Comparison of ENCODE assay signal across 13 cellular contexts in genomic region chr1:223700388-223700918, GRCh38. TPM values are rescaled to one million over a fixed set of nuclear protein-coding genes. Genes with fewer than 3 reads are reported as not detected.
DNase-seq lines count a peak whose midpoint lies in the region; ATAC-seq and TF ChIP-seq lines count a peak whose summit lies in the region.
"Had no signal": no experiment of that assay in that cellular context is flagged by ENCODE, and none has a peak within 500 bp of the region (broad histone marks: within the 10 kb centered on the region; RNA-seq: fewer than 3 reads in every experiment).

No MANE protein-coding gene starts in this region.

- H3K27ac ChIP-seq in adrenal gland, result peak overlapping the region in 4 of 5 donors; percentile 86 to 93 (median 89)
- peak overlapping the region; percentile 78 to 87 for H3K27ac ChIP-seq in left lung
- H3K27ac ChIP-seq in transverse colon, result peak overlapping the region; percentile 62 to 75 (median 68)

- CTCF ChIA-PET in activated CD4-positive, alpha-beta memory T cell treated with anti-CD3 and anti-CD28 coated beads for 36 hours (lab: Charles Lee), result interaction anchor here (0.5 to 5.4 kb wide), 7 partner anchors 8 to 635 kb away, joined by 3 to 189 read pairs (median 3); no protein-coding TSS in a partner anchor
- CTCF ChIA-PET in activated CD4-positive, alpha-beta memory T cell treated with anti-CD3 and anti-CD28 coated beads, Interleukin-2, amount 10 ng/mL, durations not matched to agents 7 days and 5 days (lab: Charles Lee), result interaction anchor here (0.8 to 4.1 kb wide), 6 partner anchors 11 to 406 kb away, joined by 3 to 35 read pairs (median 8); partner anchors contain the start of gene CAPN2

- H3K4me3 ChIP-seq in adrenal gland (no peak overlapping the region), left lung (no peak overlapping the region), transverse colon (no peak overlapping the region)

- WGBS in adrenal gland, 4 donors, result 67 to 77% (median 70%) methylated on average over 5 of the region's 5 CpGs
- WGBS in transverse colon (ENCODE audit: low coverage in 1 of 2), 2 donors, result 62 to 82% methylated on average over 4 to 5 of the region's 5 CpGs

- H3K27ac Mint-ChIP-seq in activated CD4-positive, alpha-beta memory T cell treated with anti-CD3 and anti-CD28 coated beads for 36 hours, result peak overlapping the region; percentile 65
- no peak overlapping the region for H3K27ac Mint-ChIP-seq in activated CD4-positive, alpha-beta memory T cell treated with anti-CD3 and anti-CD28 coated beads, Interleukin-2, amount 10 ng/mL, durations not matched to agents 7 days and 5 days

- DNase-seq in activated CD4-positive, alpha-beta memory T cell treated with anti-CD3 and anti-CD28 coated beads for 36 hours, result no peak
- DNase-seq in activated CD4-positive, alpha-beta memory T cell treated with anti-CD3 and anti-CD28 coated beads, Interleukin-2, amount 10 ng/mL, durations not matched to agents 7 days and 5 days, result no peak
- DNase-seq in adrenal gland (peak in 1 of 7 donors; percentile 10), left lung (no peak), transverse colon (no peak), NOMO-1 (lab: John Stamatoyannopoulos, UW; ENCODE audit: unreplicated experiment in 2 of 2) (no peak), NCI-H2171 treated with DMSO at 0.1 percent for 48 hours (lab: John Stamatoyannopoulos, UW) (no peak)
- DNase-seq: NCI-H1417 had no signal

- no peaks in the 10 kb centered on the region for H3K27me3 ChIP-seq in adrenal gland
- H3K27me3 ChIP-seq in left lung, result no peaks in the 10 kb centered on the region
- H3K27me3 ChIP-seq in transverse colon, result no peaks in the 10 kb centered on the region

- in situ Hi-C loops in transverse colon (cut with MboI; ENCODE audit: low pct_ligation_motif_present in 1 of 4, low pct_unique_long_range_greater_than_20kb in 1 of 4, low sequenced_read_pairs in 3 of 4), result loop anchor here in 1 of 4 donors (10.0 kb wide), 1 partner anchor 54 kb away; no protein-coding TSS in a partner anchor

- no peak for TF ChIP-seq EP300 in transverse colon (IDR thresholded peaks at IDR 0.05; ENCODE audit: low read depth)

- H3K4me1 ChIP-seq in adrenal gland (replicated peaks in 1 of 2) (peaks cover 18 to 27% of the 10 kb centered on the region in 2 donors), left lung (peaks cover 13 to 30% of the 10 kb centered on the region in 2 donors), transverse colon (peaks cover 0 to 14% (median 6%) of the 10 kb centered on the region in 4 donors)

- no peak for TF ChIP-seq CTCF in adrenal gland (IDR thresholded peaks at IDR 0.05)
- no peak for TF ChIP-seq CTCF in left lung (IDR thresholded peaks at IDR 0.05)
- no peak for TF ChIP-seq CTCF in transverse colon (IDR thresholded peaks at IDR 0.05)

- no peaks in the 10 kb centered on the region for H3K9me3 Mint-ChIP-seq in activated CD4-positive, alpha-beta memory T cell treated with anti-CD3 and anti-CD28 coated beads for 36 hours
- H3K9me3 Mint-ChIP-seq in activated CD4-positive, alpha-beta memory T cell treated with anti-CD3 and anti-CD28 coated beads, Interleukin-2, amount 10 ng/mL, durations not matched to agents 7 days and 5 days, result no peaks in the 10 kb centered on the region

- H3K9me3 ChIP-seq in adrenal gland (replicated peaks in 1 of 3) (no peaks in the 10 kb centered on the region), left lung (no peaks in the 10 kb centered on the region), transverse colon (no peaks in the 10 kb centered on the region)

- POLR2A ChIA-PET in activated CD4-positive, alpha-beta memory T cell treated with anti-CD3 and anti-CD28 coated beads for 36 hours (lab: Charles Lee), result interaction anchor here (1.1 kb wide), 1 partner anchor 27 kb away, joined by 5 read pairs; no protein-coding TSS in a partner anchor
- POLR2A ChIA-PET in activated CD4-positive, alpha-beta memory T cell treated with anti-CD3 and anti-CD28 coated beads, Interleukin-2, amount 10 ng/mL, durations not matched to agents 7 days and 5 days (lab: Charles Lee), result interaction anchor here (1.0 to 3.6 kb wide), 5 partner anchors 12 to 49 kb away, joined by 3 to 22 read pairs (median 5); partner anchors contain the start of gene CAPN2

- H3K4me1 Mint-ChIP-seq in activated CD4-positive, alpha-beta memory T cell treated with anti-CD3 and anti-CD28 coated beads for 36 hours (ENCODE audit: low read depth), result peaks cover 35% of the 10 kb centered on the region
- peaks cover 27% of the 10 kb centered on the region for H3K4me1 Mint-ChIP-seq in activated CD4-positive, alpha-beta memory T cell treated with anti-CD3 and anti-CD28 coated beads, Interleukin-2, amount 10 ng/mL, durations not matched to agents 7 days and 5 days

- TF ChIP-seq POLR2A in adrenal gland (IDR thresholded peaks at IDR 0.05), result no peak
- no peak for TF ChIP-seq POLR2A in transverse colon (IDR thresholded peaks at IDR 0.05)

- H3K36me3 ChIP-seq in adrenal gland (replicated peaks in 1 of 2), result no peaks in the 10 kb centered on the region
- H3K36me3 ChIP-seq in left lung, result no peaks in the 10 kb centered on the region
- no peaks in the 10 kb centered on the region for H3K36me3 ChIP-seq in transverse colon

- peaks cover 4% of the 10 kb centered on the region for H3K27me3 Mint-ChIP-seq in activated CD4-positive, alpha-beta memory T cell treated with anti-CD3 and anti-CD28 coated beads for 36 hours
- no peaks in the 10 kb centered on the region for H3K27me3 Mint-ChIP-seq in activated CD4-positive, alpha-beta memory T cell treated with anti-CD3 and anti-CD28 coated beads, Interleukin-2, amount 10 ng/mL, durations not matched to agents 7 days and 5 days

- H3K4me3 Mint-ChIP-seq in activated CD4-positive, alpha-beta memory T cell treated with anti-CD3 and anti-CD28 coated beads for 36 hours, result no peak overlapping the region
- no peak overlapping the region for H3K4me3 Mint-ChIP-seq in activated CD4-positive, alpha-beta memory T cell treated with anti-CD3 and anti-CD28 coated beads, Interleukin-2, amount 10 ng/mL, durations not matched to agents 7 days and 5 days

- ATAC-seq in left lung (peak; percentile 4), HG02981 (IDR thresholded peaks at IDR 0.05; ENCODE audit: unreplicated experiment) (no peak)

- no peaks in the 10 kb centered on the region for H3K36me3 Mint-ChIP-seq in activated CD4-positive, alpha-beta memory T cell treated with anti-CD3 and anti-CD28 coated beads for 36 hours
- no peaks in the 10 kb centered on the region for H3K36me3 Mint-ChIP-seq in activated CD4-positive, alpha-beta memory T cell treated with anti-CD3 and anti-CD28 coated beads, Interleukin-2, amount 10 ng/mL, durations not matched to agents 7 days and 5 days (ENCODE audit: low read depth)

- intact Hi-C loops in activated CD4-positive, alpha-beta memory T cell treated with anti-CD3 and anti-CD28 coated beads for 36 hours (cut with micrococcal nuclease), result loop anchor here (2.0 kb wide), 1 partner anchor 632 kb away; no protein-coding TSS in a partner anchor
- intact Hi-C loops in adrenal gland (cut with DNase I) (no loop called here), left lung (cut with DNase I) (no loop called here), transverse colon (cut with DNase I; ENCODE audit: low total_unique reads) (no loop called here)

RNA-seq across cellular contexts. Expression of gene CAPN2, which starts 11.9 kb away (rescaled TPM):
- total RNA-seq in activated CD4-positive, alpha-beta memory T cell treated with anti-CD3 and anti-CD28 coated beads for 36 hours, result 10 to 100 TPM; 61.2 to 64.5 TPM
- total RNA-seq in activated CD4-positive, alpha-beta memory T cell treated with anti-CD3 and anti-CD28 coated beads, Interleukin-2, amount 10 ng/mL, durations not matched to agents 7 days and 5 days, result 100 to 1,000 TPM; 263 TPM
- total RNA-seq in adrenal gland (100 to 1,000 TPM; 117 to 214 (median 199) TPM), left lung (100 to 1,000 TPM; 350 to 434 TPM), transverse colon (100 to 1,000 TPM; 193 to 505 (median 387) TPM)
- polyA plus RNA-seq in adrenal gland, result 100 to 1,000 TPM; 110 to 366 (median 258) TPM

RNA-seq across cellular contexts. Expression of gene CAPN8, which starts 35.0 kb away (rescaled TPM):
- total RNA-seq in activated CD4-positive, alpha-beta memory T cell treated with anti-CD3 and anti-CD28 coated beads for 36 hours, result not detected
- total RNA-seq in activated CD4-positive, alpha-beta memory T cell treated with anti-CD3 and anti-CD28 coated beads, Interleukin-2, amount 10 ng/mL, durations not matched to agents 7 days and 5 days, result under 1 TPM in 1 of 2 experiments, not detected in 1; 0.13 TPM
- total RNA-seq in adrenal gland, result 1 to 10 TPM in 2 of 8 donors, under 1 TPM in 3, not detected in 3; 0.14 to 1.1 (median 0.42) TPM
- polyA plus RNA-seq in adrenal gland, result 1 to 10 TPM in 1 of 3 donors, under 1 TPM in 1, not detected in 1; 0.53 to 1.7 TPM
- total RNA-seq in left lung, result 10 to 100 TPM; 77.9 to 87.9 TPM
- 100 to 1,000 TPM in 2 of 4 donors, 10 to 100 TPM in 2; 55.4 to 273 (median 91.6) TPM for total RNA-seq in transverse colon
- total RNA-seq: dermis microvascular lymphatic vessel endothelial cell, kidney epithelial cell, SK-MEL-5, temporal lobe had no signal

Comparison
In these comparisons a context has a peak if more than half of its experiments do, and no peak if none do; other contexts are left out.
1. RNA of gene CAPN8, which starts 35.0 kb away (total RNA-seq): 55.4 to 273 TPM in transverse colon and 77.9 to 87.9 TPM in left lung; 0.14 to 1.1 TPM in adrenal gland, 0.13 TPM in activated CD4-positive, alpha-beta memory T cell treated with anti-CD3 and anti-CD28 coated beads, Interleukin-2, amount 10 ng/mL, durations not matched to agents 7 days and 5 days and not detected in activated CD4-positive, alpha-beta memory T cell treated with anti-CD3 and anti-CD28 coated beads for 36 hours; every median in the first group is over 10 times any median in the second.
2. Peak in every context shown above with its lines, with median percentiles within 50 percentile points of each other: H3K27ac ChIP-seq.